Comparison of ENCODE assay signal across 8 cellular contexts in genomic region chr5:91419571-91420537, GRCh38. TPM values are rescaled to one million over a fixed set of nuclear protein-coding genes. Genes with fewer than 3 reads are reported as not detected.
DNase-seq lines count a peak whose midpoint lies in the region; ATAC-seq and TF ChIP-seq lines count a peak whose summit lies in the region.

No MANE protein-coding gene starts in this region.

- DNase-seq in AG08396 (ENCODE audit: low spot score) (peak; percentile 18), MG63 (peak; percentile 41), SKM-1 treated with dmso at 0.1 percent for 144 hours (lab: John Stamatoyannopoulos, UW; ENCODE audit: unreplicated experiment) (peak; percentile 33), left ventricle myocardium inferior (peak; percentile 22), sigmoid colon (peak; percentile 73), 8988T (no peak)
- peak; percentile 53 for DNase-seq in activated naive CD8-positive, alpha-beta T cell treated with anti-CD3 and anti-CD28 coated beads, Interleukin-2, amount 10 ng/mL, durations not matched to agents 7 days and 5 days

- H3K27ac Mint-ChIP-seq in activated naive CD8-positive, alpha-beta T cell treated with anti-CD3 and anti-CD28 coated beads, Interleukin-2, amount 10 ng/mL, durations not matched to agents 7 days and 5 days, result no peak overlapping the region

- TF ChIP-seq CTCF in left ventricle myocardium inferior (IDR thresholded peaks at IDR 0.05; ENCODE audit: borderline replicate concordance) (peak; percentile 82), sigmoid colon (IDR thresholded peaks at IDR 0.05) (peak; percentile 48 to 68 (median 54))

- 52 to 55% methylated on average over 9 of the region's 9 CpGs for WGBS in sigmoid colon, 2 donors

- POLR2A ChIA-PET in activated naive CD8-positive, alpha-beta T cell treated with anti-CD3 and anti-CD28 coated beads, Interleukin-2, amount 10 ng/mL, durations not matched to agents 7 days and 5 days (lab: Charles Lee), result interaction anchor here (0.9 to 1.2 kb wide), 2 partner anchors 34 to 37 kb away, joined by 3 to 6 read pairs; partner anchors contain the start of gene ARRDC3

- no peaks in the 10 kb centered on the region for H3K9me3 Mint-ChIP-seq in activated naive CD8-positive, alpha-beta T cell treated with anti-CD3 and anti-CD28 coated beads, Interleukin-2, amount 10 ng/mL, durations not matched to agents 7 days and 5 days

- no peak overlapping the region for H3K4me3 Mint-ChIP-seq in activated naive CD8-positive, alpha-beta T cell treated with anti-CD3 and anti-CD28 coated beads, Interleukin-2, amount 10 ng/mL, durations not matched to agents 7 days and 5 days

- H3K4me1 Mint-ChIP-seq in activated naive CD8-positive, alpha-beta T cell treated with anti-CD3 and anti-CD28 coated beads, Interleukin-2, amount 10 ng/mL, durations not matched to agents 7 days and 5 days, result peaks cover 6% of the 10 kb centered on the region

- no peaks in the 10 kb centered on the region for H3K36me3 Mint-ChIP-seq in activated naive CD8-positive, alpha-beta T cell treated with anti-CD3 and anti-CD28 coated beads, Interleukin-2, amount 10 ng/mL, durations not matched to agents 7 days and 5 days

- TF ChIP-seq POLR2A in sigmoid colon (IDR thresholded peaks at IDR 0.05), result no peak

- intact Hi-C loops in left ventricle myocardium inferior (cut with micrococcal nuclease) (loop anchor here (2.0 to 10.0 kb wide), 2 partner anchors 485 to 555 kb away; no protein-coding TSS in a partner anchor), sigmoid colon (cut with DNase I) (loop anchor here (1.0 kb wide), 1 partner anchor 554 kb away; no protein-coding TSS in a partner anchor)

- H3K36me3 ChIP-seq in MG63 (no peaks in the 10 kb centered on the region), left ventricle myocardium inferior (no peaks in the 10 kb centered on the region), sigmoid colon (no peaks in the 10 kb centered on the region)

- no peaks in the 10 kb centered on the region for H3K27me3 ChIP-seq in MG63
- H3K27me3 ChIP-seq in left ventricle myocardium inferior (ENCODE audit: low read depth), result no peaks in the 10 kb centered on the region
- H3K27me3 ChIP-seq in sigmoid colon, result no peaks in the 10 kb centered on the region

- H3K27me3 Mint-ChIP-seq in activated naive CD8-positive, alpha-beta T cell treated with anti-CD3 and anti-CD28 coated beads, Interleukin-2, amount 10 ng/mL, durations not matched to agents 7 days and 5 days, result no peaks in the 10 kb centered on the region

- no peaks in the 10 kb centered on the region for H3K4me1 ChIP-seq in left ventricle myocardium inferior
- H3K4me1 ChIP-seq in sigmoid colon, result no peaks in the 10 kb centered on the region

- no peak overlapping the region for H3K27ac ChIP-seq in left ventricle myocardium inferior (replicated peaks)
- H3K27ac ChIP-seq in sigmoid colon, result no peak overlapping the region

- ATAC-seq in GM18909 (IDR thresholded peaks at IDR 0.05; ENCODE audit: poor library complexity, unreplicated experiment), result peak; percentile 79
- ATAC-seq in activated naive CD8-positive, alpha-beta T cell treated with anti-CD3 and anti-CD28 coated beads, Interleukin-2, amount 10 ng/mL, durations not matched to agents 7 days and 5 days (ENCODE audit: low read depth), result peak; percentile 30

- TF ChIP-seq EP300 in sigmoid colon (IDR thresholded peaks at IDR 0.05), result no peak

- H3K9me3 ChIP-seq in MG63 (no peaks in the 10 kb centered on the region), left ventricle myocardium inferior (replicated peaks) (no peaks in the 10 kb centered on the region), sigmoid colon (no peaks in the 10 kb centered on the region)

- H3K4me3 ChIP-seq in MG63, result no peak overlapping the region
- H3K4me3 ChIP-seq in left ventricle myocardium inferior, result no peak overlapping the region
- no peak overlapping the region for H3K4me3 ChIP-seq in sigmoid colon

RNA-seq across cellular contexts. Expression of gene ARRDC3, which starts 36.7 kb away (rescaled TPM):
- 66.1 and 70.6 TPM in 2 replicates for total RNA-seq in MG63 (2014; rRNA removed; shearing (Covaris generic); ENCODE audit: low replicate concordance)
- 10 to 100 TPM; 87.3 to 90.6 TPM for total RNA-seq in activated naive CD8-positive, alpha-beta T cell treated with anti-CD3 and anti-CD28 coated beads, Interleukin-2, amount 10 ng/mL, durations not matched to agents 7 days and 5 days
- total RNA-seq in left ventricle myocardium inferior, result 14.4 TPM
- total RNA-seq in sigmoid colon, result 10 to 100 TPM; 35.2 to 66.7 (median 48.7) TPM
- 10 to 100 TPM in 2 of 3 donors, 1 to 10 TPM in 1; 9.7 to 25.1 (median 16.8) TPM for polyA plus RNA-seq in sigmoid colon
